1 cellular context compared by ENCODE assay signal in genomic region chr2:68643011-68643873, GRCh38.
TF ChIP-seq lines count a peak whose summit lies in the region.

TSS of gene PROKR1 (plus strand) at chr2:68643579. CDS start at chr2:68645822, 2,243 bp downstream.

TF ChIP-seq in WTC11, 78 proteins besides CTCF, POLR2A, EP300 and RAD21 (continued from another document and continues in another):
- no peak for TF ChIP-seq ZNF532 (CRISPR knock-in tag; IDR thresholded peaks at IDR 0.05; ENCODE audit: borderline replicate concordance)
- peak; percentile 23; the same call in 1 of the 2 replicates for TF ChIP-seq ZNF263 (CRISPR knock-in tag; IDR thresholded peaks at IDR 0.05; ENCODE audit: low read depth)
- TF ChIP-seq ATF1 (CRISPR knock-in tag; IDR thresholded peaks at IDR 0.05), result no peak
- no peak for TF ChIP-seq CREM (CRISPR knock-in tag; IDR thresholded peaks at IDR 0.05)
- TF ChIP-seq HMGA2 (CRISPR knock-in tag; IDR thresholded peaks at IDR 0.05), result no peak
- TF ChIP-seq SP1 (CRISPR knock-in tag; conservative IDR thresholded peaks at IDR 0.05), result peak; percentile 65
- no peak for TF ChIP-seq MYBL2 (CRISPR knock-in tag; IDR thresholded peaks at IDR 0.05)
- no peak for TF ChIP-seq KAT7 (CRISPR knock-in tag; IDR thresholded peaks at IDR 0.05; ENCODE audit: borderline replicate concordance)
- TF ChIP-seq, protein P1, sequence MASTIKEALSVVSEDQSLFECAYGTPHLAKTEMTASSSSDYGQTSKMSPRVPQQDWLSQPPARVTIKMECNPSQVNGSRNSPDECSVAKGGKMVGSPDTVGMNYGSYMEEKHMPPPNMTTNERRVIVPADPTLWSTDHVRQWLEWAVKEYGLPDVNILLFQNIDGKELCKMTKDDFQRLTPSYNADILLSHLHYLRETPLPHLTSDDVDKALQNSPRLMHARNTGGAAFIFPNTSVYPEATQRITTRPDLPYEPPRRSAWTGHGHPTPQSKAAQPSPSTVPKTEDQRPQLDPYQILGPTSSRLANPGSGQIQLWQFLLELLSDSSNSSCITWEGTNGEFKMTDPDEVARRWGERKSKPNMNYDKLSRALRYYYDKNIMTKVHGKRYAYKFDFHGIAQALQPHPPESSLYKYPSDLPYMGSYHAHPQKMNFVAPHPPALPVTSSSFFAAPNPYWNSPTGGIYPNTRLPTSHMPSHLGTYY (CRISPR knock-in tag; IDR thresholded peaks at IDR 0.05), result no peak
- TF ChIP-seq ZBTB21 (CRISPR knock-in tag; IDR thresholded peaks at IDR 0.05; ENCODE audit: borderline replicate concordance), result no peak
- no peak for TF ChIP-seq FOXK1 (CRISPR knock-in tag; IDR thresholded peaks at IDR 0.05)
- TF ChIP-seq PRRX2 (CRISPR knock-in tag; IDR thresholded peaks at IDR 0.05), result no peak
- TF ChIP-seq, protein P2, sequence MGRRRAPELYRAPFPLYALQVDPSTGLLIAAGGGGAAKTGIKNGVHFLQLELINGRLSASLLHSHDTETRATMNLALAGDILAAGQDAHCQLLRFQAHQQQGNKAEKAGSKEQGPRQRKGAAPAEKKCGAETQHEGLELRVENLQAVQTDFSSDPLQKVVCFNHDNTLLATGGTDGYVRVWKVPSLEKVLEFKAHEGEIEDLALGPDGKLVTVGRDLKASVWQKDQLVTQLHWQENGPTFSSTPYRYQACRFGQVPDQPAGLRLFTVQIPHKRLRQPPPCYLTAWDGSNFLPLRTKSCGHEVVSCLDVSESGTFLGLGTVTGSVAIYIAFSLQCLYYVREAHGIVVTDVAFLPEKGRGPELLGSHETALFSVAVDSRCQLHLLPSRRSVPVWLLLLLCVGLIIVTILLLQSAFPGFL (CRISPR knock-in tag; IDR thresholded peaks at IDR 0.05; ENCODE audit: borderline replicate concordance), result no peak
- TF ChIP-seq NR3C1 (CRISPR knock-in tag; conservative IDR thresholded peaks at IDR 0.05; ENCODE audit: low read depth), result no peak
- TF ChIP-seq ZNF423 (CRISPR knock-in tag; IDR thresholded peaks at IDR 0.05), result no peak
- TF ChIP-seq FOXP4 (CRISPR knock-in tag; IDR thresholded peaks at IDR 0.05), result 0 out of 2 replicates have a peak, but pooled peaks have one; percentile 53
- no peak for TF ChIP-seq IRF2 (CRISPR knock-in tag; IDR thresholded peaks at IDR 0.05; ENCODE audit: borderline replicate concordance, low read depth)
- TF ChIP-seq, protein P3, sequence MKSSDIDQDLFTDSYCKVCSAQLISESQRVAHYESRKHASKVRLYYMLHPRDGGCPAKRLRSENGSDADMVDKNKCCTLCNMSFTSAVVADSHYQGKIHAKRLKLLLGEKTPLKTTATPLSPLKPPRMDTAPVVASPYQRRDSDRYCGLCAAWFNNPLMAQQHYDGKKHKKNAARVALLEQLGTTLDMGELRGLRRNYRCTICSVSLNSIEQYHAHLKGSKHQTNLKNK (CRISPR knock-in tag; IDR thresholded peaks at IDR 0.05), result no peak
- no peak for TF ChIP-seq JAZF1 (CRISPR knock-in tag; IDR thresholded peaks at IDR 0.05)
- TF ChIP-seq ZNF232 (CRISPR knock-in tag; IDR thresholded peaks at IDR 0.05), result no peak
- no peak for TF ChIP-seq ZNF671 (CRISPR knock-in tag; IDR thresholded peaks at IDR 0.05)
- no peak for TF ChIP-seq GABPB1 (CRISPR knock-in tag; IDR thresholded peaks at IDR 0.05)
- TF ChIP-seq SMAD4 (CRISPR knock-in tag; IDR thresholded peaks at IDR 0.05), result 0 out of 2 replicates have a peak, but pooled peaks have one; percentile 29
- TF ChIP-seq, protein P4, sequence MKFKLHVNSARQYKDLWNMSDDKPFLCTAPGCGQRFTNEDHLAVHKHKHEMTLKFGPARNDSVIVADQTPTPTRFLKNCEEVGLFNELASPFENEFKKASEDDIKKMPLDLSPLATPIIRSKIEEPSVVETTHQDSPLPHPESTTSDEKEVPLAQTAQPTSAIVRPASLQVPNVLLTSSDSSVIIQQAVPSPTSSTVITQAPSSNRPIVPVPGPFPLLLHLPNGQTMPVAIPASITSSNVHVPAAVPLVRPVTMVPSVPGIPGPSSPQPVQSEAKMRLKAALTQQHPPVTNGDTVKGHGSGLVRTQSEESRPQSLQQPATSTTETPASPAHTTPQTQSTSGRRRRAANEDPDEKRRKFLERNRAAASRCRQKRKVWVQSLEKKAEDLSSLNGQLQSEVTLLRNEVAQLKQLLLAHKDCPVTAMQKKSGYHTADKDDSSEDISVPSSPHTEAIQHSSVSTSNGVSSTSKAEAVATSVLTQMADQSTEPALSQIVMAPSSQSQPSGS (CRISPR knock-in tag; IDR thresholded peaks at IDR 0.05; ENCODE audit: borderline replicate concordance, low read depth), result no peak
- no peak for TF ChIP-seq TP53 (CRISPR knock-in tag; IDR thresholded peaks at IDR 0.05)
- TF ChIP-seq EMX1 (CRISPR knock-in tag; IDR thresholded peaks at IDR 0.05), result no peak
- TF ChIP-seq USF2 (CRISPR knock-in tag; IDR thresholded peaks at IDR 0.05), result no peak
- TF ChIP-seq NFATC4 (CRISPR knock-in tag; IDR thresholded peaks at IDR 0.05), result no peak
- no peak for TF ChIP-seq CBFB (CRISPR knock-in tag; IDR thresholded peaks at IDR 0.05; ENCODE audit: low read depth)
- no peak for TF ChIP-seq SOX15 (CRISPR knock-in tag; IDR thresholded peaks at IDR 0.05)
- TF ChIP-seq ARID4B (CRISPR knock-in tag; IDR thresholded peaks at IDR 0.05; ENCODE audit: borderline replicate concordance), result no peak; the same call in 1 of the 2 replicates
- TF ChIP-seq, protein P5, sequence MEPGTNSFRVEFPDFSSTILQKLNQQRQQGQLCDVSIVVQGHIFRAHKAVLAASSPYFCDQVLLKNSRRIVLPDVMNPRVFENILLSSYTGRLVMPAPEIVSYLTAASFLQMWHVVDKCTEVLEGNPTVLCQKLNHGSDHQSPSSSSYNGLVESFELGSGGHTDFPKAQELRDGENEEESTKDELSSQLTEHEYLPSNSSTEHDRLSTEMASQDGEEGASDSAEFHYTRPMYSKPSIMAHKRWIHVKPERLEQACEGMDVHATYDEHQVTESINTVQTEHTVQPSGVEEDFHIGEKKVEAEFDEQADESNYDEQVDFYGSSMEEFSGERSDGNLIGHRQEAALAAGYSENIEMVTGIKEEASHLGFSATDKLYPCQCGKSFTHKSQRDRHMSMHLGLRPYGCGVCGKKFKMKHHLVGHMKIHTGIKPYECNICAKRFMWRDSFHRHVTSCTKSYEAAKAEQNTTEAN (CRISPR knock-in tag; IDR thresholded peaks at IDR 0.05), result no peak; the same call in none of the 2 replicates
- TF ChIP-seq FOXP1 (CRISPR knock-in tag; IDR thresholded peaks at IDR 0.05; ENCODE audit: borderline replicate concordance), result peak; percentile 80; the same call in 1 of the 2 replicates
- TF ChIP-seq JUN (CRISPR knock-in tag; IDR thresholded peaks at IDR 0.05), result peak; percentile 27; the same call in 1 of the 2 replicates
- no peak for TF ChIP-seq NR2C2 (CRISPR knock-in tag; IDR thresholded peaks at IDR 0.05)
- TF ChIP-seq, protein P6, sequence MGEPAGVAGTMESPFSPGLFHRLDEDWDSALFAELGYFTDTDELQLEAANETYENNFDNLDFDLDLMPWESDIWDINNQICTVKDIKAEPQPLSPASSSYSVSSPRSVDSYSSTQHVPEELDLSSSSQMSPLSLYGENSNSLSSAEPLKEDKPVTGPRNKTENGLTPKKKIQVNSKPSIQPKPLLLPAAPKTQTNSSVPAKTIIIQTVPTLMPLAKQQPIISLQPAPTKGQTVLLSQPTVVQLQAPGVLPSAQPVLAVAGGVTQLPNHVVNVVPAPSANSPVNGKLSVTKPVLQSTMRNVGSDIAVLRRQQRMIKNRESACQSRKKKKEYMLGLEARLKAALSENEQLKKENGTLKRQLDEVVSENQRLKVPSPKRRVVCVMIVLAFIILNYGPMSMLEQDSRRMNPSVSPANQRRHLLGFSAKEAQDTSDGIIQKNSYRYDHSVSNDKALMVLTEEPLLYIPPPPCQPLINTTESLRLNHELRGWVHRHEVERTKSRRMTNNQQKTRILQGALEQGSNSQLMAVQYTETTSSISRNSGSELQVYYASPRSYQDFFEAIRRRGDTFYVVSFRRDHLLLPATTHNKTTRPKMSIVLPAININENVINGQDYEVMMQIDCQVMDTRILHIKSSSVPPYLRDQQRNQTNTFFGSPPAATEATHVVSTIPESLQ (CRISPR knock-in tag; IDR thresholded peaks at IDR 0.05), result no peak
- TF ChIP-seq ZNF121 (CRISPR knock-in tag; IDR thresholded peaks at IDR 0.05), result no peak
- TF ChIP-seq IRF1 (CRISPR knock-in tag; IDR thresholded peaks at IDR 0.05), result no peak
- TF ChIP-seq ZNF219 (CRISPR knock-in tag; IDR thresholded peaks at IDR 0.05; ENCODE audit: borderline replicate concordance), result no peak; the same call in 1 of the 2 replicates
- TF ChIP-seq TEAD4 (CRISPR knock-in tag; IDR thresholded peaks at IDR 0.05), result no peak
